8 cellular contexts compared by ENCODE assay signal in the genomic region with DNA sequence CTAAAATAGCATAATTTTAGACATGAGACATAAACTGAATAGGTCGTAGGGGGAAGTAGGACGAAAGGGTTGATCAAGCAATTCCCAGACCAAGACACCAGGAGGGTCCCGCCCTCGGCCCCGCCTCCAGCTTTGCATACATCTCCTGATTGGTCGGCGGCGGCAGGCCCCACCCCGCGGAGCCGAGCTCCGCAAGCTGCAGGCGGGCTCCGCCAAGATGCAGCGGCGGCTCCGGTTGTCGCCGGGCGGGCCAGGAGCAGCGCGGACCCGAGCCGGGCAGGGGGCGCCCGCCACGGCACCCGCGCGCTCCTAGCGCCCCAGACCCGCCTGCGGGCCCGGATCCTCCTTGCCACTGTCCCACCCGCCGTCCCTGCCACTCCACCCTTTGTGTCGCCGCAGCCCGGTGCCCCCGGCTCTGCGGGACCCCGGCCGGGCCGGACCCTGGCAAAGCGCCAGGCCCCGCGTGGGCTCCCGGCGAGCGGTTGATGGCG. TPM values are rescaled to one million over a fixed set of nuclear protein-coding genes. Genes with fewer than 3 reads are reported as not detected.
A peak's percentile ranks its signal among the peaks of the same experiment; 100 is the strongest.
DNase-seq lines count a peak whose midpoint lies in the region; ATAC-seq and TF ChIP-seq lines count a peak whose summit lies in the region.

Gene CDR2L, plus strand, starts transcription at position 215 of the 491 bp plus-strand sequence. CDS start 412 bp downstream, outside the sequence.

- H3K9me3 ChIP-seq in right atrium auricular region (no peaks in the 10 kb centered on the region), psoas muscle (no peaks in the 10 kb centered on the region)

- DNase-seq in GM12865 (ENCODE audit: low read depth) (peak; percentile 88), NCI-H1694 treated with DMSO at 0.1 percent for 48 hours (lab: John Stamatoyannopoulos, UW) (peak; percentile 88), anterior cingulate cortex (lab: John Stamatoyannopoulos, UW) (peak; percentile 39 to 97 (median 92)), right atrium auricular region (ENCODE audit: low spot score) (peak; percentile 99), psoas muscle (peak; percentile 97 to 98)
- DNase-seq in T-helper 2 cell treated with Interferon-gamma antibody and Interleukin-4, amounts not matched to agents 5 μg/mL and 100 μg/mL, for 36 hours (ENCODE audit: low spot score): peak; percentile 93

- no peak within 1 kb of the TSS for H3K27ac Mint-ChIP-seq in T-helper 2 cell treated with Interferon-gamma antibody and Interleukin-4, amounts not matched to agents 5 μg/mL and 100 μg/mL, for 36 hours

- no peaks in the 10 kb centered on the region for H3K9me3 Mint-ChIP-seq in T-helper 2 cell treated with Interferon-gamma antibody and Interleukin-4, amounts not matched to agents 5 μg/mL and 100 μg/mL, for 36 hours

- peak within 1 kb of the TSS; percentile 85 for H3K4me3 Mint-ChIP-seq in T-helper 2 cell treated with Interferon-gamma antibody and Interleukin-4, amounts not matched to agents 5 μg/mL and 100 μg/mL, for 36 hours

- peaks cover 33% of the 10 kb centered on the region for H3K27me3 Mint-ChIP-seq in T-helper 2 cell treated with Interferon-gamma antibody and Interleukin-4, amounts not matched to agents 5 μg/mL and 100 μg/mL, for 36 hours (ENCODE audit: low read depth)

- no peaks in the 10 kb centered on the region for H3K36me3 Mint-ChIP-seq in T-helper 2 cell treated with Interferon-gamma antibody and Interleukin-4, amounts not matched to agents 5 μg/mL and 100 μg/mL, for 36 hours (ENCODE audit: low read depth)

- H3K27me3 ChIP-seq in right atrium auricular region (no peaks in the 10 kb centered on the region), psoas muscle (ENCODE audit: insufficient read depth in 3 of 3, low read length in 2 of 3) (peaks cover 0 to 12% (median 0%) of the 10 kb centered on the region in 3 donors)

- intact Hi-C loops in psoas muscle (cut with DNase I): no loop called here

- H3K4me3 ChIP-seq in GM12865 (ENCODE audit: low read depth, low read length) (peak within 1 kb of the TSS; percentile 46), right atrium auricular region (peak within 1 kb of the TSS; percentile 78 to 86), psoas muscle (peak within 1 kb of the TSS; percentile 78), urinary bladder (ENCODE audit: low read depth, low read length) (peak within 1 kb of the TSS; percentile 89)

- H3K27ac ChIP-seq in right atrium auricular region (peak within 1 kb of the TSS; percentile 91 to 97), psoas muscle (peak within 1 kb of the TSS; percentile 83), urinary bladder (ENCODE audit: low read depth) (peak within 1 kb of the TSS; percentile 71)

- TF ChIP-seq CTCF in GM12865 (IDR thresholded peaks at IDR 0.05; ENCODE audit: insufficient read depth, low read depth, low read length, missing control alignments): no peak
- no peak for TF ChIP-seq CTCF in right atrium auricular region (IDR thresholded peaks at IDR 0.05)
- TF ChIP-seq CTCF in psoas muscle (IDR thresholded peaks at IDR 0.05): no peak

- H3K36me3 ChIP-seq in right atrium auricular region: no peaks in the 10 kb centered on the region
- H3K36me3 ChIP-seq in psoas muscle (ENCODE audit: insufficient read depth in 1 of 2, low read depth in 1 of 2): no peaks in the 10 kb centered on the region
- H3K36me3 ChIP-seq in urinary bladder (ENCODE audit: insufficient read depth): no peaks in the 10 kb centered on the region

- H3K4me1 ChIP-seq in right atrium auricular region (peaks cover 0 to 38% of the 10 kb centered on the region in 2 donors), psoas muscle (peaks cover 5% of the 10 kb centered on the region), urinary bladder (ENCODE audit: insufficient read depth) (peaks cover 1% of the 10 kb centered on the region)

- peak; percentile 91 for ATAC-seq in HG02870 (IDR thresholded peaks at IDR 0.05; ENCODE audit: unreplicated experiment)
- ATAC-seq in psoas muscle: peak; percentile 95 to 97 (median 96)

- H3K4me1 Mint-ChIP-seq in T-helper 2 cell treated with Interferon-gamma antibody and Interleukin-4, amounts not matched to agents 5 μg/mL and 100 μg/mL, for 36 hours (ENCODE audit: low read depth): peaks cover 4% of the 10 kb centered on the region

- WGBS in psoas muscle, 3 donors: 0 to 1% (median 0%) methylated on average over 28 to 51 of the region's 51 CpGs
- under 1% methylated on average over 51 of the region's 51 CpGs for WGBS in urinary bladder

RNA-seq across cellular contexts. Expression of gene CDR2L, which starts in this region (rescaled TPM):
- total RNA-seq in right atrium auricular region (10 to 100 TPM; 13.6 to 28.8 TPM), psoas muscle (1 to 10 TPM; 1.4 to 3.4 (median 2.7) TPM), urinary bladder (4.8 TPM)
- polyA plus RNA-seq in psoas muscle (1 to 10 TPM; 1.3 to 1.7 (median 1.5) TPM), urinary bladder (14.2 TPM)

Comparison
In these comparisons a context has a peak if more than half of its experiments do, and no peak if none do; other contexts are left out.
1. Peak in every context shown above with its lines: DNase-seq, ATAC-seq, H3K4me3 ChIP-seq and H3K27ac ChIP-seq.